1 cellular context compared by ENCODE assay signal in genomic region chr9:96854073-96854876, GRCh38.
TF ChIP-seq lines count a peak whose summit lies in the region.

TSS of gene ZNF782 (minus strand) at chr9:96854514. CDS start at chr9:96851961, 2,553 bp downstream.

TF ChIP-seq in K562, 482 proteins besides CTCF, POLR2A, EP300 and RAD21 (continued from another document and continues in another):
- TF ChIP-seq CHD7 (IDR thresholded peaks at IDR 0.05; ENCODE audit: low read depth, low read length) (no peak), NR2C2 (CRISPR knock-in tag; IDR thresholded peaks at IDR 0.05) (no peak), NR2C2 (tag; IDR thresholded peaks at IDR 0.05) (peak; percentile 67), MTA3 (IDR thresholded peaks at IDR 0.05; ENCODE audit: borderline replicate concordance) (0 out of 2 replicates have a peak, but pooled peaks have one; percentile 18), RBFOX2 (IDR thresholded peaks at IDR 0.05; ENCODE audit: low read depth, low read length) (peak; percentile 75), ZNF444 (CRISPR knock-in tag; IDR thresholded peaks at IDR 0.05) (no peak), ATF3 (IDR thresholded peaks at IDR 0.05) (no peak), ATF3 (CRISPR knock-in tag; conservative IDR thresholded peaks at IDR 0.05) (no peak), ZBTB17 (CRISPR knock-in tag; IDR thresholded peaks at IDR 0.05) (no peak), ZBTB40 (IDR thresholded peaks at IDR 0.05) (0 out of 2 replicates have a peak, but pooled peaks have one; percentile 25), ZBTB40 (CRISPR knock-in tag; IDR thresholded peaks at IDR 0.05) (no peak), IFI16 (CRISPR knock-in tag; IDR thresholded peaks at IDR 0.05) (no peak), ZNF589 (CRISPR knock-in tag; IDR thresholded peaks at IDR 0.05; ENCODE audit: low read depth) (no peak; the same call in 1 of the 2 replicates), CHD2 (IDR thresholded peaks at IDR 0.05; ENCODE audit: low read depth, low read length) (no peak; the same call in 1 of the 2 replicates), TRIM24 (IDR thresholded peaks at IDR 0.05) (peak in 1 of 2 experiments; percentile 49; a peak in 2 of 4 replicates), TARDBP (IDR thresholded peaks at IDR 0.05) (no peak), KAT2B (IDR thresholded peaks at IDR 0.05; ENCODE audit: low read depth, low read length) (no peak), CEBPG (CRISPR knock-in tag; IDR thresholded peaks at IDR 0.05) (no peak), CEBPG (tag; conservative IDR thresholded peaks at IDR 0.05 in 1 of 2, IDR thresholded peaks at IDR 0.05 in 1 of 2) (no peak), CREB3 (tag; conservative IDR thresholded peaks at IDR 0.05; ENCODE audit: low read depth) (no peak), ZNF134 (CRISPR knock-in tag; conservative IDR thresholded peaks at IDR 0.05) (no peak), ZBTB11 (CRISPR knock-in tag; IDR thresholded peaks at IDR 0.05) (0 out of 6 replicates have a peak, but pooled peaks of 1 of the 3 experiments have one; percentile 27), ATF1 (CRISPR knock-in tag; IDR thresholded peaks at IDR 0.05) (no peak), ATF1 (tag; IDR thresholded peaks at IDR 0.05) (peak; percentile 86), STAT6 (CRISPR knock-in tag; IDR thresholded peaks at IDR 0.05) (no peak)
